Comparison of ENCODE assay signal across 2 cellular contexts in genomic region chr20:10915815-10916214, GRCh38.
TF ChIP-seq lines count a peak whose summit lies in the region.

No MANE protein-coding gene starts in this region.

TF ChIP-seq in HepG2, 621 proteins besides CTCF, POLR2A, EP300 and RAD21:
- TF ChIP-seq SMARCC2 (IDR thresholded peaks at IDR 0.05) (no peak), MAFF (IDR thresholded peaks at IDR 0.05; ENCODE audit: low read depth, low read length) (peak; percentile 69; the same call in 1 of the 2 replicates), ZSCAN29 (CRISPR knock-in tag; conservative IDR thresholded peaks at IDR 0.05) (no peak), MAFK (conservative IDR thresholded peaks at IDR 0.05 in 1 of 2, IDR thresholded peaks at IDR 0.05 in 1 of 2; ENCODE audit: low read length in 2 of 2) (peak; percentile 47 to 70; a peak in 2 of 4 replicates), BRCA1 (CRISPR knock-in tag; IDR thresholded peaks at IDR 0.05) (no peak), TCF12 (IDR thresholded peaks at IDR 0.05) (no peak), TCF12 (CRISPR knock-in tag; IDR thresholded peaks at IDR 0.05) (no peak), SNAPC4 (CRISPR knock-in tag; IDR thresholded peaks at IDR 0.05) (no peak)

TF ChIP-seq in IMR-90, 13 proteins besides CTCF, POLR2A, EP300 and RAD21:
- TF ChIP-seq NFE2L2 (IDR thresholded peaks at IDR 0.05; ENCODE audit: low read depth, low read length), result no peak
- no peak for TF ChIP-seq MAZ (IDR thresholded peaks at IDR 0.05; ENCODE audit: borderline replicate concordance, low read depth, low read length)
- TF ChIP-seq, protein P1, sequence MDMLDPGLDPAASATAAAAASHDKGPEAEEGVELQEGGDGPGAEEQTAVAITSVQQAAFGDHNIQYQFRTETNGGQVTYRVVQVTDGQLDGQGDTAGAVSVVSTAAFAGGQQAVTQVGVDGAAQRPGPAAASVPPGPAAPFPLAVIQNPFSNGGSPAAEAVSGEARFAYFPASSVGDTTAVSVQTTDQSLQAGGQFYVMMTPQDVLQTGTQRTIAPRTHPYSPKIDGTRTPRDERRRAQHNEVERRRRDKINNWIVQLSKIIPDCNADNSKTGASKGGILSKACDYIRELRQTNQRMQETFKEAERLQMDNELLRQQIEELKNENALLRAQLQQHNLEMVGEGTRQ (IDR thresholded peaks at IDR 0.05; ENCODE audit: low read depth, low read length), result no peak
- TF ChIP-seq MAFK (IDR thresholded peaks at IDR 0.05; ENCODE audit: low read depth, low read length), result peak; percentile 36; the same call in 1 of the 2 replicates
- no peak for TF ChIP-seq RCOR1 (IDR thresholded peaks at IDR 0.05; ENCODE audit: insufficient replicate concordance, low read length)
